In the genomic region with DNA sequence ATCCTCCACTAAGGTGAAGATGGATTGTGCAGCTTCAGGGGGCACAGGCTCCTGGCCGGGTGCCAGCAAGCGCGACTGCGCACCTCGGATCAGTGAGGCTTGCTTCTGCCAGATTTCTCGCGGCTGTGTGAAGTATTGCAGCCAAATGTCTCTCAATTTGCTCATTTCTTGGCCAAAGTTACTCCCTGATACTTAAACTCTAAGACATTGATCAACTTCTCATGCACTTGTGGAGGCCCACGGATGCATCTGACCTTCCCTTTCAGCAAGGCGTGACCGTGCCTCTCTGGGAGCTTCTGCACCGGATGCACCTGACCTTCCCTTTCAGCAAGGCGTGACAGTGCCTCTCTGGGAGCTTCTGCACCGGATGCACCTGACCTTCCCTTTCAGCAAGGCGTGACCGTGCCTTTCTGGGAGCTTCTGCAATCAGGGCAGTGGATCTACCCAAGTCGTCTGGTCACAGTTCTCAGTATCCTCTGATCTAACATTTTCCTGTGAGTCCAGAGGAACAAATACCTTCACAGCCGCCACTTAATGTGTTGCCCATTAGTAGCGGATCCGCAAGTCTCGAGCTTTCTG, we compare ENCODE assay signal across 10 cellular contexts.
DNase-seq lines count a peak whose midpoint lies in the region; ATAC-seq and TF ChIP-seq lines count a peak whose summit lies in the region.
"Had no signal": no experiment of that assay in that cellular context is flagged by ENCODE, and none has a peak within 500 bp of the region (broad histone marks: within the 10 kb centered on the region; RNA-seq: fewer than 3 reads in every experiment).

No MANE protein-coding gene starts in this region.

- no peaks in the 10 kb centered on the region for H3K9me3 ChIP-seq in body of pancreas

- no peaks in the 10 kb centered on the region for H3K4me1 ChIP-seq in body of pancreas

- ATAC-seq in GM19438 (IDR thresholded peaks at IDR 0.05; ENCODE audit: low read depth, unreplicated experiment) (peak; percentile 98), HG03045 (IDR thresholded peaks at IDR 0.05; ENCODE audit: unreplicated experiment) (peak; percentile 97), left ventricle myocardium superior (no peak), body of pancreas (no peak)
- ATAC-seq in stimulated activated effector memory CD8-positive, alpha-beta T cell treated with anti-CD3 and anti-CD28 coated beads, Interleukin-12 subunit alpha, Interleukin-12 subunit beta, amount 100 ng/mL, for 72 hours: no peak
- ATAC-seq: SK-N-SH treated with all-trans-retinoic acid at 6 μM for 48 hours had no signal

- peak; percentile 77 for DNase-seq in GM12864 (ENCODE audit: low read depth)
- peak; percentile 36 for DNase-seq in SHP77 treated with DMSO at 0.1 percent for 48 hours (lab: John Stamatoyannopoulos, UW)
- no peak for DNase-seq in left ventricle myocardium superior
- no peak for DNase-seq in stimulated activated effector memory CD8-positive, alpha-beta T cell treated with anti-CD3 and anti-CD28 coated beads, Interleukin-12 subunit alpha, Interleukin-12 subunit beta, amount 100 ng/mL, for 72 hours (ENCODE audit: low spot score in 2 of 2)
- DNase-seq in body of pancreas: no peak
- DNase-seq in SIG-M5 treated with dmso at 0.1 percent for 504 hours (lab: John Stamatoyannopoulos, UW; ENCODE audit: unreplicated experiment): no peak
- DNase-seq: KG1 had no signal

- no peak overlapping the region for H3K27ac Mint-ChIP-seq in stimulated activated effector memory CD8-positive, alpha-beta T cell treated with anti-CD3 and anti-CD28 coated beads, Interleukin-12 subunit alpha, Interleukin-12 subunit beta, amount 100 ng/mL, for 72 hours

- H3K27ac ChIP-seq in body of pancreas: no peak overlapping the region

- H3K4me1 Mint-ChIP-seq in stimulated activated effector memory CD8-positive, alpha-beta T cell treated with anti-CD3 and anti-CD28 coated beads, Interleukin-12 subunit alpha, Interleukin-12 subunit beta, amount 100 ng/mL, for 72 hours: no peaks in the 10 kb centered on the region

- no peak for TF ChIP-seq POLR2A in body of pancreas (IDR thresholded peaks at IDR 0.05)

- TF ChIP-seq CTCF in GM12864 (IDR thresholded peaks at IDR 0.05; ENCODE audit: low read depth, low read length, missing control alignments): no peak
- no peak for TF ChIP-seq CTCF in body of pancreas (IDR thresholded peaks at IDR 0.05)

- H3K27me3 ChIP-seq in body of pancreas: no peaks in the 10 kb centered on the region

- H3K4me3 ChIP-seq in GM12864 (ENCODE audit: low read depth, low read length): peak overlapping the region; percentile 32; the same call in 1 of the 2 replicates
- H3K4me3 ChIP-seq in body of pancreas: no peak overlapping the region

- no peak overlapping the region for H3K4me3 Mint-ChIP-seq in stimulated activated effector memory CD8-positive, alpha-beta T cell treated with anti-CD3 and anti-CD28 coated beads, Interleukin-12 subunit alpha, Interleukin-12 subunit beta, amount 100 ng/mL, for 72 hours

- no peaks in the 10 kb centered on the region for H3K9me3 Mint-ChIP-seq in stimulated activated effector memory CD8-positive, alpha-beta T cell treated with anti-CD3 and anti-CD28 coated beads, Interleukin-12 subunit alpha, Interleukin-12 subunit beta, amount 100 ng/mL, for 72 hours

- WGBS in body of pancreas, 2 donors: 69 to 71% methylated on average over 13 to 20 of the region's 20 CpGs

- intact Hi-C loops in left ventricle myocardium superior (cut with micrococcal nuclease): no loop called here
- intact Hi-C loops in body of pancreas (cut with DNase I): no loop called here

- no peaks in the 10 kb centered on the region for H3K36me3 Mint-ChIP-seq in stimulated activated effector memory CD8-positive, alpha-beta T cell treated with anti-CD3 and anti-CD28 coated beads, Interleukin-12 subunit alpha, Interleukin-12 subunit beta, amount 100 ng/mL, for 72 hours

- no peaks in the 10 kb centered on the region for H3K36me3 ChIP-seq in body of pancreas (replicated peaks in 1 of 2; ENCODE audit: insufficient read depth in 1 of 2, low read depth in 2 of 2)

Comparison
In these comparisons a context has a peak if more than half of its experiments do, and no peak if none do; other contexts are left out.
1. DNase-seq: peak in GM12864 (single experiment) and SHP77 treated with DMSO at 0.1 percent for 48 hours (single experiment); none in left ventricle myocardium superior (single experiment), stimulated activated effector memory CD8-positive, alpha-beta T cell treated with anti-CD3 and anti-CD28 coated beads, Interleukin-12 subunit alpha, Interleukin-12 subunit beta, amount 100 ng/mL, for 72 hours (0 of 2), body of pancreas (0 of 4) and SIG-M5 treated with dmso at 0.1 percent for 504 hours (single experiment).
2. ATAC-seq: peak in GM19438 (single experiment) and HG03045 (single experiment); none in left ventricle myocardium superior (single experiment), stimulated activated effector memory CD8-positive, alpha-beta T cell treated with anti-CD3 and anti-CD28 coated beads, Interleukin-12 subunit alpha, Interleukin-12 subunit beta, amount 100 ng/mL, for 72 hours (single experiment) and body of pancreas (single experiment).